ENCODE assay signal across 27 cellular contexts in genomic region chr15:83717010-83717409, GRCh38.
"Had no signal": no experiment of that assay in that cellular context is flagged by ENCODE, and none has a peak within 500 bp of the region (broad histone marks: within the 10 kb centered on the region; RNA-seq: fewer than 3 reads in every experiment).

No MANE protein-coding gene starts in this region.

- H3K27me3 ChIP-seq: neutrophil, ovary, right lobe of liver, sigmoid colon, suprapubic skin, testis, tibial artery, transverse colon, upper lobe of left lung, vagina had no signal

- H3K4me3 ChIP-seq: ovary, psoas muscle, right lobe of liver, sigmoid colon, suprapubic skin, testis, tibial artery, transverse colon, upper lobe of left lung, vagina had no signal

- H3K4me1 ChIP-seq: parathyroid adenoma, psoas muscle, right lobe of liver, suprapubic skin, testis, transverse colon, upper lobe of left lung had no signal

- H3K9me3 ChIP-seq: neutrophil, ovary, psoas muscle, right lobe of liver, sigmoid colon, suprapubic skin, testis, tibial artery, transverse colon, upper lobe of left lung, vagina had no signal

- H3K27ac ChIP-seq: neutrophil, ovary, parathyroid adenoma, psoas muscle, right lobe of liver, sigmoid colon, suprapubic skin, testis, tibial artery, transverse colon, upper lobe of left lung, vagina had no signal

- H3K36me3 ChIP-seq: neutrophil, ovary, right lobe of liver, sigmoid colon, suprapubic skin, tibial artery, transverse colon, upper lobe of left lung, vagina had no signal

- ATAC-seq: naive thymus-derived CD4-positive, alpha-beta T cell; natural killer cell; psoas muscle; right cardiac atrium; right lobe of liver; stimulated activated memory B cell treated with anti-CD40 and anti-IgM and Interleukin-4, amounts not matched to agents 10 μg/mL and 1 μg/mL and 100 μg/mL, for 72 hours; stimulated activated naive CD8-positive, alpha-beta T cell treated with anti-CD3 and anti-CD28 coated beads, Interleukin-15, amount 100 ng/mL, for 72 hours; stimulated activated naive CD8-positive, alpha-beta T cell treated with anti-CD3 and anti-CD28 coated beads, Interleukin-15, Interleukin-2, amounts not matched to agents 100 U/mL and 50 U/mL, for 24 hours had no signal

- DNase-seq: naive thymus-derived CD4-positive, alpha-beta T cell; natural killer cell; nucleus accumbens; ovary; posterior cingulate gyrus; psoas muscle; right cardiac atrium; right lobe of liver; sigmoid colon; small intestine; stimulated activated CD4-positive, alpha-beta T cell treated with anti-CD3 and anti-CD28 coated beads, Interleukin-1b, Interleukin-23, amount 100 ng/mL, for 48 hours; stimulated activated CD4-positive, alpha-beta T cell treated with anti-CD3 and anti-CD28 coated beads, Interleukin-4, amount 100 ng/mL, for 1 hour; stimulated activated CD4-positive, alpha-beta T cell treated with anti-CD3 and anti-CD28 coated beads, Interleukin-4, amount 100 ng/mL, for 4 hours; stimulated activated CD8-positive, alpha-beta memory T cell treated with anti-CD3 and anti-CD28 coated beads, Interleukin-4, amount 100 ng/mL, for 48 hours; stimulated activated naive CD4-positive, alpha-beta T cell; stimulated activated naive CD8-positive, alpha-beta T cell treated with anti-CD3 and anti-CD28 coated beads, Interleukin-15, amount 100 ng/mL, for 72 hours; stimulated activated naive CD8-positive, alpha-beta T cell treated with anti-CD3 and anti-CD28 coated beads, Interleukin-15, Interleukin-2, amounts not matched to agents 100 U/mL and 50 U/mL, for 24 hours; substantia nigra; tibial artery; transverse colon; upper lobe of left lung had no signal
